Comparison of ENCODE assay signal across 17 cellular contexts in genomic region chr7:11236680-11237079, GRCh38.
"Had no signal": no experiment of that assay in that cellular context is flagged by ENCODE, and none has a peak within 500 bp of the region (broad histone marks: within the 10 kb centered on the region; RNA-seq: fewer than 3 reads in every experiment).

No MANE protein-coding gene starts in this region.

- H3K27me3 Mint-ChIP-seq: activated CD4-positive, alpha-beta memory T cell treated with anti-CD3 and anti-CD28 coated beads, Interleukin-2, amount 10 ng/mL, durations not matched to agents 7 days and 5 days; naive B cell had no signal

- H3K4me1 ChIP-seq: body of pancreas, gastrocnemius medialis had no signal

- H3K27ac Mint-ChIP-seq: activated CD4-positive, alpha-beta memory T cell treated with anti-CD3 and anti-CD28 coated beads, Interleukin-2, amount 10 ng/mL, durations not matched to agents 7 days and 5 days; naive B cell; stimulated activated effector memory CD8-positive, alpha-beta T cell treated with anti-CD3 and anti-CD28 coated beads, Interleukin-12 subunit alpha, Interleukin-12 subunit beta, amount 100 ng/mL, for 72 hours; T-cell had no signal

- H3K4me3 ChIP-seq: body of pancreas, gastrocnemius medialis, lung had no signal

- H3K36me3 ChIP-seq: gastrocnemius medialis, heart left ventricle, WERI-Rb-1 had no signal

- H3K4me1 Mint-ChIP-seq: activated CD4-positive, alpha-beta memory T cell treated with anti-CD3 and anti-CD28 coated beads, Interleukin-2, amount 10 ng/mL, durations not matched to agents 7 days and 5 days; central memory CD8-positive, alpha-beta T cell; naive B cell; stimulated activated effector memory CD8-positive, alpha-beta T cell treated with anti-CD3 and anti-CD28 coated beads, Interleukin-12 subunit alpha, Interleukin-12 subunit beta, amount 100 ng/mL, for 72 hours; T-cell had no signal

- H3K9me3 Mint-ChIP-seq: activated CD4-positive, alpha-beta memory T cell treated with anti-CD3 and anti-CD28 coated beads, Interleukin-2, amount 10 ng/mL, durations not matched to agents 7 days and 5 days; activated T-cell treated with anti-CD3 and anti-CD28 coated beads, Interleukin-2, amount 50 U/mL, for 4 hours; central memory CD8-positive, alpha-beta T cell; naive B cell; stimulated activated effector memory CD8-positive, alpha-beta T cell treated with anti-CD3 and anti-CD28 coated beads, Interleukin-12 subunit alpha, Interleukin-12 subunit beta, amount 100 ng/mL, for 72 hours; T-cell had no signal

- H3K36me3 Mint-ChIP-seq: naive B cell; stimulated activated effector memory CD8-positive, alpha-beta T cell treated with anti-CD3 and anti-CD28 coated beads, Interleukin-12 subunit alpha, Interleukin-12 subunit beta, amount 100 ng/mL, for 72 hours; T-cell had no signal

- H3K9me3 ChIP-seq: body of pancreas, gastrocnemius medialis, heart left ventricle had no signal

- H3K27ac ChIP-seq: body of pancreas, gastrocnemius medialis, heart left ventricle, WERI-Rb-1 had no signal

- H3K27me3 ChIP-seq: body of pancreas, gastrocnemius medialis, heart left ventricle had no signal

- DNase-seq: activated CD4-positive, alpha-beta memory T cell treated with anti-CD3 and anti-CD28 coated beads, Interleukin-2, amount 10 ng/mL, durations not matched to agents 7 days and 5 days; activated effector memory CD4-positive, alpha-beta T cell treated with Interleukin-2 at 50 U/mL for 16 hours; activated naive CD4-positive, alpha-beta T cell treated with anti-CD3 and anti-CD28 coated beads, Interleukin-2, amount 50 U/mL, for 16 hours; activated T-cell treated with anti-CD3 and anti-CD28 coated beads, Interleukin-2, amount 50 U/mL, for 4 hours; cortex of kidney; effector CD4-positive, alpha-beta T cell; gastrocnemius medialis; heart left ventricle; left cardiac atrium; naive B cell; T-cell; T1000; WERI-Rb-1 had no signal

- H3K4me3 Mint-ChIP-seq: activated CD4-positive, alpha-beta memory T cell treated with anti-CD3 and anti-CD28 coated beads, Interleukin-2, amount 10 ng/mL, durations not matched to agents 7 days and 5 days; activated T-cell treated with anti-CD3 and anti-CD28 coated beads, Interleukin-2, amount 50 U/mL, for 4 hours; central memory CD8-positive, alpha-beta T cell; naive B cell; stimulated activated effector memory CD8-positive, alpha-beta T cell treated with anti-CD3 and anti-CD28 coated beads, Interleukin-12 subunit alpha, Interleukin-12 subunit beta, amount 100 ng/mL, for 72 hours; T-cell had no signal

- ATAC-seq: activated T-cell treated with anti-CD3 and anti-CD28 coated beads, Interleukin-2, amount 50 U/mL, for 4 hours; body of pancreas; gastrocnemius medialis; heart left ventricle; left cardiac atrium; stimulated activated effector memory CD8-positive, alpha-beta T cell treated with anti-CD3 and anti-CD28 coated beads, Interleukin-12 subunit alpha, Interleukin-12 subunit beta, amount 100 ng/mL, for 72 hours; T-cell had no signal
